26 cellular contexts compared by ENCODE assay signal in the genomic region with DNA sequence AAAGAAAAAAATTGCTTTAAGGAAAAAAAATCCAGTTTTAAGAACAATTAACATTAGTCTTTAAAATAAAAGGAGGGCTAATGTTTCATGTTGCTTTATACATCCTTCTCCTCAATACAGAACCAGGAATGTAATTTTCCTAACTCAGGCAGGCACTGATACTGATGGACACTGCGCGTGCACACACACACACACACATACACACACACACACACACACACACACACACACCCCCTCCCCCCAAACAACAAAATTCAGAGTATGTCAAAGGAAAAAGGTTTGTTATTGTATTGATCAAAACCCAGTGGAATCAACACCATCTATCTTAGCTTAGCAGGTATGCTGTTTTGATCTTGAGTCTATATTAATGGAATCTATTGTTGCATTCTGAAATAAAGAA.
"Had no signal": no experiment of that assay in that cellular context is flagged by ENCODE, and none has a peak within 500 bp of the region (broad histone marks: within the 10 kb centered on the region; RNA-seq: fewer than 3 reads in every experiment).

No MANE protein-coding gene starts in this region.

- H3K9me3 ChIP-seq: adrenal gland, body of pancreas, colonic mucosa, gastroesophageal sphincter, suprapubic skin, tibial artery had no signal

- H3K4me1 ChIP-seq: colonic mucosa had no signal

- H3K27me3 ChIP-seq: adrenal gland, body of pancreas, cardiac muscle cell, colonic mucosa, gastroesophageal sphincter, hepatocyte, suprapubic skin, tibial artery had no signal

- H3K27me3 Mint-ChIP-seq: activated CD4-positive, alpha-beta T cell treated with anti-CD3 and anti-CD28 coated beads, Interleukin-2, amount 10 ng/mL, durations not matched to agents 24 days and 14 days; activated CD8-positive, alpha-beta T cell treated with anti-CD3 and anti-CD28 coated beads for 36 hours; activated naive CD4-positive, alpha-beta T cell treated with anti-CD3 and anti-CD28 coated beads, Interleukin-2, amount 10 ng/mL, durations not matched to agents 7 days and 5 days; naive B cell had no signal

- H3K9me3 Mint-ChIP-seq: activated CD8-positive, alpha-beta T cell treated with anti-CD3 and anti-CD28 coated beads for 36 hours; activated naive CD4-positive, alpha-beta T cell treated with anti-CD3 and anti-CD28 coated beads, Interleukin-2, amount 10 ng/mL, durations not matched to agents 7 days and 5 days; activated T-cell treated with anti-CD3 and anti-CD28 coated beads, Interleukin-2, amount 50 U/mL, for 72 hours had no signal

- DNase-seq: activated CD4-positive, alpha-beta T cell treated with anti-CD3 and anti-CD28 coated beads, Interleukin-2, amount 10 ng/mL, durations not matched to agents 24 days and 14 days; activated CD4-positive, CD25-positive, alpha-beta regulatory T cell treated with anti-CD3 and anti-CD28 coated beads, Interleukin-2, amount 50 U/mL, for 72 hours; activated CD8-positive, alpha-beta T cell treated with anti-CD3 and anti-CD28 coated beads for 36 hours; activated effector memory CD4-positive, alpha-beta T cell treated with Interleukin-2 at 50 U/mL for 16 hours; activated naive CD4-positive, alpha-beta T cell treated with anti-CD3 and anti-CD28 coated beads, Interleukin-2, amount 10 ng/mL, durations not matched to agents 7 days and 5 days; activated T-cell treated with anti-CD3 and anti-CD28 coated beads, Interleukin-2, amount 50 U/mL, for 72 hours; adrenal gland; aorta; body of pancreas; cerebellar nuclear complex; colonic mucosa; effector CD8-positive, alpha-beta T cell; left colon; naive B cell; posterior cingulate gyrus; right cardiac atrium; stimulated activated CD4-positive, alpha-beta T cell treated with anti-CD3 and anti-CD28 coated beads, Interleukin-15, amount 100 ng/mL, for 24 hours; stimulated activated CD4-positive, alpha-beta T cell treated with anti-CD3 and anti-CD28 coated beads, Interleukin-2, amount 100 ng/mL, for 24 hours; stimulated activated naive CD4-positive, alpha-beta T cell; T-helper 2 cell; tibial artery had no signal

- H3K4me3 Mint-ChIP-seq: activated CD4-positive, alpha-beta T cell treated with anti-CD3 and anti-CD28 coated beads, Interleukin-2, amount 10 ng/mL, durations not matched to agents 24 days and 14 days; activated CD8-positive, alpha-beta T cell treated with anti-CD3 and anti-CD28 coated beads for 36 hours; activated naive CD4-positive, alpha-beta T cell treated with anti-CD3 and anti-CD28 coated beads, Interleukin-2, amount 10 ng/mL, durations not matched to agents 7 days and 5 days; activated T-cell treated with anti-CD3 and anti-CD28 coated beads, Interleukin-2, amount 50 U/mL, for 72 hours; mesothelial cell of epicardium; naive B cell had no signal

- H3K4me3 ChIP-seq: adrenal gland, body of pancreas, cardiac muscle cell, colonic mucosa, gastroesophageal sphincter, hepatocyte, suprapubic skin, tibial artery had no signal

- ATAC-seq: activated CD8-positive, alpha-beta T cell treated with anti-CD3 and anti-CD28 coated beads for 36 hours; activated T-cell treated with anti-CD3 and anti-CD28 coated beads, Interleukin-2, amount 50 U/mL, for 72 hours; body of pancreas; gastroesophageal sphincter; left colon; right cardiac atrium had no signal

- H3K27ac ChIP-seq: adrenal gland, body of pancreas, colonic mucosa, gastroesophageal sphincter, hepatocyte, suprapubic skin, tibial artery had no signal
